Comparison of ENCODE assay signal across 13 cellular contexts in the genomic region with DNA sequence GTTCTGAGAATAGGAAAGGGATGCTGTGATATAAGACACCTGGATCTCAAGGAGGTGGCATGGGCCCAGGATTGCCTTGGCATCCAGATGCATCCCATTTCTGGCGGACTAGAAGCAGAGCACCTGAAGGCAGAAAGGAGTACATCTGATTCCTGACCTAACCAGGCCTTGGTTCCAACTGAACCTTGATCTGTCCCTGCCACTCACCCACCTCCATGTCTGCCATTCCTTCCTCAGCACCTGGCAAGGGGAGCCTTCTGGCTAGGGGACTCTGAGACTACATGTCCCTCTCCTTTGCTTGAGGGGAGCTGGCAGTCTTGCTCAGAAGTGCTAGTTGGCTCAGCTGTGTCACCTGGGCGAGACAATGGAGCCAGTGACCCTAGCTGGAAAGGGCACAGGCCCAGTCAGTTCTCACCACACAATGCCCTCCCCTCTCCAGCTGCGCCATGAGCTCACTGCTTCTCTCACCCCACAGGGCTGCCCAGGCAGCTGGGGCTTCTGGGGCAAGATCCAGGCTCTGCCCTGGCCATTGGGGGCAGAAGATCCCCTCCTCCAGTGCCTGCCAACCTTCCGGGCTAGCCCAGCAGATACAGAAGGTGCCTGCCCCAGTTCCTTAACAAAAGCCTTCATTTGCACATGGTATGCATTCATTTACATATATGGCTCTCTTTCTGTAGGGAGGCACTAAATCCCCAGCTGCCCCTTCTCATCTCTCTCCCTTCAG. TPM values are rescaled to one million over a fixed set of nuclear protein-coding genes. Genes with fewer than 3 reads are reported as not detected.
A peak's percentile ranks its signal among the peaks of the same experiment; 100 is the strongest.
DNase-seq lines count a peak whose midpoint lies in the region; ATAC-seq and TF ChIP-seq lines count a peak whose summit lies in the region.
"Had no signal": no experiment of that assay in that cellular context is flagged by ENCODE, and none has a peak within 500 bp of the region (broad histone marks: within the 10 kb centered on the region; RNA-seq: fewer than 3 reads in every experiment).

No MANE protein-coding gene starts in this region.

- POLR2A ChIA-PET in CD4-positive, alpha-beta T cell (lab: Charles Lee) = interaction anchor here (0.9 to 3.6 kb wide), 4 partner anchors 9 to 17 kb away, joined by 3 to 23 read pairs (median 4); no protein-coding TSS in a partner anchor

- H3K4me3 ChIP-seq in HUES64 (ENCODE audit: low read length) (peak overlapping the region; percentile 25; the same call in 1 of the 2 replicates), hepatocyte (no peak overlapping the region)
- H3K4me3 ChIP-seq: GM23248, upper lobe of left lung had no signal

- peaks cover 31% of the 10 kb centered on the region for H3K36me3 ChIP-seq in HUES64 (ENCODE audit: insufficient read depth, low read length)
- H3K36me3 ChIP-seq in hepatocyte (replicated peaks; ENCODE audit: insufficient read depth, low read depth) = no peaks in the 10 kb centered on the region

- H3K9me2 ChIP-seq in hepatocyte (replicated peaks; ENCODE audit: insufficient read depth) = no peaks in the 10 kb centered on the region

- WGBS in HUES64 = 61% methylated on average over 4 of the region's 4 CpGs
- WGBS in hepatocyte (ENCODE audit: low lambda C conversion rate, missing lambda C conversion rate) = 94% methylated on average over 4 of the region's 4 CpGs

- no TSS peak for BruUV-seq in Calu3 (replicated peaks; lab: Mats Ljungman, UMichigan)

- peaks cover 18% of the 10 kb centered on the region for H3K79me2 ChIP-seq in hepatocyte

- H3K9me3 Mint-ChIP-seq in CD4-positive, alpha-beta T cell = no peaks in the 10 kb centered on the region
- no peaks in the 10 kb centered on the region for H3K9me3 Mint-ChIP-seq in neural crest cell
- H3K9me3 Mint-ChIP-seq in Calu3 (ENCODE audit: low read depth, unreplicated experiment) = no peaks in the 10 kb centered on the region

- H3K4me2 ChIP-seq in hepatocyte = no peak overlapping the region

- H3K27me3 Mint-ChIP-seq in CD4-positive, alpha-beta T cell = no peaks in the 10 kb centered on the region
- H3K27me3 Mint-ChIP-seq in neural crest cell (ENCODE audit: low read depth) = no peaks in the 10 kb centered on the region
- H3K27me3 Mint-ChIP-seq in Calu3 (ENCODE audit: unreplicated experiment) = no peaks in the 10 kb centered on the region

- no peak overlapping the region for H2AFZ ChIP-seq in hepatocyte
- H2AFZ ChIP-seq: GM23248 had no signal

- H3K4me3 Mint-ChIP-seq in CD4-positive, alpha-beta T cell = peak overlapping the region; percentile 74
- peak overlapping the region; percentile 88 for H3K4me3 Mint-ChIP-seq in neural crest cell
- H3K4me3 Mint-ChIP-seq in Calu3 (ENCODE audit: low read depth, unreplicated experiment) = no peak overlapping the region

- H4K20me1 ChIP-seq in hepatocyte (ENCODE audit: insufficient read depth, poor library complexity, severe bottlenecking) = no peaks in the 10 kb centered on the region

- no peaks in the 10 kb centered on the region for H3K27me3 ChIP-seq in CD4-positive, alpha-beta T cell (ENCODE audit: control insufficient read depth, insufficient read depth, low read length)
- H3K27me3 ChIP-seq in HUES64 (ENCODE audit: insufficient read depth, low read length) (peaks cover 10% of the 10 kb centered on the region; the same call in 1 of the 2 replicates), hepatocyte (no peaks in the 10 kb centered on the region)
- H3K27me3 ChIP-seq: upper lobe of left lung had no signal

- peak overlapping the region; percentile 88 for H3K27ac Mint-ChIP-seq in CD4-positive, alpha-beta T cell
- peak overlapping the region; percentile 57 for H3K27ac Mint-ChIP-seq in neural crest cell (ENCODE audit: unreplicated experiment)
- no peak overlapping the region for H3K27ac Mint-ChIP-seq in Calu3 (ENCODE audit: unreplicated experiment)

- H3K9me3 ChIP-seq in CD4-positive, alpha-beta T cell (ENCODE audit: control insufficient read depth, low read length) = no peaks in the 10 kb centered on the region
- no peaks in the 10 kb centered on the region for H3K9me3 ChIP-seq in HUES64 (ENCODE audit: insufficient read depth, low read depth, low read length)
- H3K9me3 ChIP-seq in hepatocyte (ENCODE audit: low read depth) = no peaks in the 10 kb centered on the region
- H3K9me3 ChIP-seq: upper lobe of left lung had no signal

- H3K27ac ChIP-seq in CD4-positive, alpha-beta T cell (ENCODE audit: low read depth, low read length) = no peak overlapping the region
- peak overlapping the region; percentile 77; the same call in 1 of the 2 replicates for H3K27ac ChIP-seq in HUES64 (ENCODE audit: low read depth, low read length)
- H3K27ac ChIP-seq in hepatocyte = no peak overlapping the region
- H3K27ac ChIP-seq: upper lobe of left lung had no signal

- no peak for TF ChIP-seq CTCF in CD4-positive, alpha-beta T cell (IDR thresholded peaks at IDR 0.05)
- no peak for TF ChIP-seq CTCF in neural crest cell (conservative IDR thresholded peaks at IDR 0.05)
- TF ChIP-seq CTCF in hepatocyte (IDR thresholded peaks at IDR 0.05; ENCODE audit: poor library complexity) = no peak
- no peak for TF ChIP-seq CTCF in Calu3 (IDR thresholded peaks at IDR 0.05; ENCODE audit: unreplicated experiment)

- no peak for DNase-seq in CD4-positive, alpha-beta T cell
- peak; percentile 20 for DNase-seq in dermis blood vessel endothelial cell
- DNase-seq in neural crest cell (ENCODE audit: low read depth, low spot score) = no peak
- no peak for DNase-seq in HK-2 (ENCODE audit: unreplicated experiment)
- DNase-seq in hepatocyte (ENCODE audit: low spot score) = no peak
- no peak for DNase-seq in Calu3
- DNase-seq: activated gamma-delta T cell treated with Interleukin-2 at 50 U/mL for 16 hours, GM23248, upper lobe of left lung had no signal

- no peak for ATAC-seq in CD4-positive, alpha-beta T cell (ENCODE audit: poor library complexity)
- ATAC-seq in GM21423 (IDR thresholded peaks at IDR 0.05; ENCODE audit: unreplicated experiment) = no peak

- H3K36me3 Mint-ChIP-seq in CD4-positive, alpha-beta T cell (ENCODE audit: low read depth) = peaks cover 68% of the 10 kb centered on the region
- no peaks in the 10 kb centered on the region for H3K36me3 Mint-ChIP-seq in neural crest cell (ENCODE audit: low read depth)
- H3K36me3 Mint-ChIP-seq in Calu3 (ENCODE audit: insufficient read depth, unreplicated experiment) = peaks cover 25% of the 10 kb centered on the region

- H3K9ac ChIP-seq in HUES64 (ENCODE audit: low read depth, low read length) = peak overlapping the region; percentile 48; the same call in 1 of the 2 replicates

- CTCF ChIA-PET in CD4-positive, alpha-beta T cell (lab: Charles Lee) = interaction anchor here (4.7 kb wide), 1 partner anchor 10 kb away, joined by 33 read pairs; no protein-coding TSS in a partner anchor
- CTCF ChIA-PET in Calu3 (lab: Charles Lee) = interaction anchor here (0.5 kb wide), 1 partner anchor 126 kb away, joined by 5 read pairs; no protein-coding TSS in a partner anchor

- H3K4me1 Mint-ChIP-seq in CD4-positive, alpha-beta T cell (ENCODE audit: low read depth) = peaks cover 57% of the 10 kb centered on the region
- H3K4me1 Mint-ChIP-seq in neural crest cell (peaks cover 41% of the 10 kb centered on the region), Calu3 (ENCODE audit: low read depth, unreplicated experiment) (peaks cover 20% of the 10 kb centered on the region)

- intact Hi-C loops in CD4-positive, alpha-beta T cell (cut with DNase I, micrococcal nuclease) = loop anchor here in 1 of 2 experiments (5.0 kb wide), 6 partner anchors 63 to 1302 kb away; a partner anchor contains a TSS
- intact Hi-C loops in Calu3 (cut with micrococcal nuclease; ENCODE audit: unreplicated experiment) = no loop called here

- H3K4me1 ChIP-seq in HUES64 (ENCODE audit: insufficient read depth, low read length) (peaks cover 31% of the 10 kb centered on the region), hepatocyte (ENCODE audit: insufficient read depth) (peaks cover 13% of the 10 kb centered on the region)

RNA-seq across cellular contexts. Expression of a gene that starts 2.9 kb away (rescaled TPM):
- 10 to 100 TPM; 33.1 to 33.7 TPM for total RNA-seq in CD4-positive, alpha-beta T cell
- 45.0 TPM for polyA plus RNA-seq in HUES64 (2013, experiment 1 of 2)
- polyA plus RNA-seq in HUES64 (2013, experiment 2 of 2) = 45.5 TPM
- total RNA-seq in dermis blood vessel endothelial cell = 13.4 and 16.6 TPM in 2 replicates
- total RNA-seq in neural crest cell = 27.5 and 28.4 TPM in 2 replicates
- 26.0 and 36.8 TPM in 2 replicates for total RNA-seq in hepatocyte
- 39.3 and 54.1 TPM in 2 replicates for polyA plus RNA-seq in hepatocyte
- 31.6 and 33.9 TPM in 2 replicates for total RNA-seq in Calu3 (2022)

RNA-seq across cellular contexts. Expression of a gene that starts 14.2 kb away (rescaled TPM):
- not detected for total RNA-seq in CD4-positive, alpha-beta T cell
- polyA plus RNA-seq in HUES64 (2013, experiment 1 of 2) = 0.05 TPM
- 0.13 TPM for polyA plus RNA-seq in HUES64 (2013, experiment 2 of 2)
- total RNA-seq in dermis blood vessel endothelial cell (not detected in 2 replicates), neural crest cell (0.11 and 0.19 TPM in 2 replicates), hepatocyte (not detected in 2 replicates), Calu3 (2022) (not detected in 2 replicates)
- polyA plus RNA-seq in hepatocyte = not detected in 2 replicates
- total RNA-seq: GM23248, M059J, omental fat pad, upper lobe of left lung had no signal
- polyA plus RNA-seq: GM23248 had no signal

RNA-seq across cellular contexts. Expression of a gene that starts 20.0 kb away (rescaled TPM):
- total RNA-seq in CD4-positive, alpha-beta T cell = not detected
- 35.4 TPM for polyA plus RNA-seq in HUES64 (2013, experiment 1 of 2)
- 49.0 TPM for polyA plus RNA-seq in HUES64 (2013, experiment 2 of 2)
- not detected in 2 replicates for total RNA-seq in dermis blood vessel endothelial cell
- total RNA-seq in neural crest cell = 93.6 and 101 TPM in 2 replicates
- total RNA-seq in hepatocyte = 2.9 and 4.7 TPM in 2 replicates
- polyA plus RNA-seq in hepatocyte = 0.80 and 1.5 TPM in 2 replicates
- total RNA-seq in Calu3 (2022) = not detected in 2 replicates
- total RNA-seq: M059J had no signal

RNA-seq across cellular contexts. Expression of a gene that starts 25.6 kb away (rescaled TPM):
- not detected for total RNA-seq in CD4-positive, alpha-beta T cell
- polyA plus RNA-seq in HUES64 (2013, experiment 1 of 2) = 0.45 TPM
- polyA plus RNA-seq in HUES64 (2013, experiment 2 of 2) = 0.63 TPM
- total RNA-seq in dermis blood vessel endothelial cell = not detected in 2 replicates
- 0.47 and 0.73 TPM in 2 replicates for total RNA-seq in neural crest cell
- total RNA-seq in hepatocyte = not detected in 2 replicates
- not detected in 2 replicates for polyA plus RNA-seq in hepatocyte
- not detected in 2 replicates for total RNA-seq in Calu3 (2022)
- total RNA-seq: GM23248, M059J, omental fat pad had no signal
- polyA plus RNA-seq: GM23248 had no signal

RNA-seq across cellular contexts. Expression of a gene that starts 55.9 kb away (rescaled TPM):
- total RNA-seq in CD4-positive, alpha-beta T cell = under 1 TPM in 1 of 2 experiments, not detected in 1; 0.22 TPM
- 0.40 TPM for polyA plus RNA-seq in HUES64 (2013, experiment 1 of 2)
- 0.19 TPM for polyA plus RNA-seq in HUES64 (2013, experiment 2 of 2)
- total RNA-seq in dermis blood vessel endothelial cell (not detected in 2 replicates), neural crest cell (0.20 and 0.35 TPM in 2 replicates), hepatocyte (0.68 and 4.4 TPM in 2 replicates), Calu3 (2022) (not detected in 2 replicates)
- 0.45 and 2.2 TPM in 2 replicates for polyA plus RNA-seq in hepatocyte
- total RNA-seq: GM23248, M059J had no signal
- polyA plus RNA-seq: GM23248 had no signal

Comparison
In these comparisons a context has a peak if more than half of its experiments do, and no peak if none do; other contexts are left out.
1. RNA of a gene that starts 20.0 kb away (total RNA-seq): 93.6 to 101 TPM in neural crest cell; 2.9 to 4.7 TPM in hepatocyte, not detected in CD4-positive, alpha-beta T cell, not detected in dermis blood vessel endothelial cell and not detected in Calu3; every median in the first group is over 10 times any median in the second.